ENCODE assay signal across 34 cellular contexts in genomic region chr17:9766970-9767369, GRCh38. TPM values are rescaled to one million over a fixed set of nuclear protein-coding genes. Genes with fewer than 3 reads are reported as not detected.
"Had no signal": no experiment of that assay in that cellular context is flagged by ENCODE, and none has a peak within 500 bp of the region (broad histone marks: within the 10 kb centered on the region; RNA-seq: fewer than 3 reads in every experiment).

No MANE protein-coding gene starts in this region.

- H3K36me3 Mint-ChIP-seq: memory B cell; mesothelial cell of epicardium; naive B cell; natural killer cell treated with Interleukin-12 subunit alpha and Interleukin-12 subunit beta and Interleukin-15 and Interleukin-18, amount 100 ng/mL, for 72 hours; neural progenitor cell; stimulated activated effector memory CD8-positive, alpha-beta T cell treated with anti-CD3 and anti-CD28 coated beads, Interleukin-12 subunit alpha, Interleukin-12 subunit beta, amount 100 ng/mL, for 72 hours; type B pancreatic cell had no signal

- H3K4me3 Mint-ChIP-seq: memory B cell; mesothelial cell of epicardium; naive B cell; natural killer cell treated with Interleukin-12 subunit alpha and Interleukin-12 subunit beta and Interleukin-15 and Interleukin-18, amount 100 ng/mL, for 72 hours; neural progenitor cell; stimulated activated effector memory CD8-positive, alpha-beta T cell treated with anti-CD3 and anti-CD28 coated beads, Interleukin-12 subunit alpha, Interleukin-12 subunit beta, amount 100 ng/mL, for 72 hours; type B pancreatic cell had no signal

- H3K9me3 ChIP-seq: colonic mucosa, esophagus muscularis mucosa, mucosa of descending colon, psoas muscle, right lobe of liver, testis, tibial artery had no signal

- H3K36me3 ChIP-seq: colonic mucosa, esophagus muscularis mucosa, neural progenitor cell, right lobe of liver, tibial artery had no signal

- H3K27ac ChIP-seq: colonic mucosa, esophagus muscularis mucosa, hepatocyte, neural progenitor cell, psoas muscle, right lobe of liver, testis, tibial artery had no signal

- H3K4me1 Mint-ChIP-seq: memory B cell, mesothelial cell of epicardium, naive B cell, neural progenitor cell had no signal

- H3K4me3 ChIP-seq: colonic mucosa, esophagus muscularis mucosa, hepatocyte, lung, mucosa of descending colon, neural progenitor cell, psoas muscle, right lobe of liver, testis, tibial artery had no signal

- H3K27me3 ChIP-seq: colonic mucosa, neural progenitor cell, right lobe of liver, testis had no signal

- H3K4me2 ChIP-seq: hepatocyte, neural progenitor cell had no signal

- H3K9me3 Mint-ChIP-seq: memory B cell; mesothelial cell of epicardium; natural killer cell treated with Interleukin-12 subunit alpha and Interleukin-12 subunit beta and Interleukin-15 and Interleukin-18, amount 100 ng/mL, for 72 hours; neural progenitor cell; stimulated activated effector memory CD8-positive, alpha-beta T cell treated with anti-CD3 and anti-CD28 coated beads, Interleukin-12 subunit alpha, Interleukin-12 subunit beta, amount 100 ng/mL, for 72 hours; type B pancreatic cell had no signal

- DNase-seq: central memory CD4-positive, alpha-beta T cell; colonic mucosa; dermis blood vessel endothelial cell; effector memory CD4-positive, alpha-beta T cell; foreskin melanocyte; left colon; mucosa of descending colon; naive B cell; right lobe of liver; stimulated activated CD4-positive, alpha-beta T cell treated with anti-CD3 and anti-CD28 coated beads, Interleukin-2, amount 100 ng/mL, for 24 hours; stimulated activated CD4-positive, alpha-beta T cell treated with anti-CD3 and anti-CD28 coated beads, Interleukin-4, amount 100 ng/mL, for 24 hours; stimulated activated naive CD8-positive, alpha-beta T cell treated with anti-CD3 and anti-CD28 coated beads, Interleukin-15, Interleukin-2, amounts not matched to agents 100 U/mL and 50 U/mL, for 24 hours; substantia nigra; testis; tibial artery had no signal

- H3K27ac Mint-ChIP-seq: memory B cell; mesothelial cell of epicardium; naive B cell; natural killer cell treated with Interleukin-12 subunit alpha and Interleukin-12 subunit beta and Interleukin-15 and Interleukin-18, amount 100 ng/mL, for 72 hours; neural progenitor cell; stimulated activated effector memory CD8-positive, alpha-beta T cell treated with anti-CD3 and anti-CD28 coated beads, Interleukin-12 subunit alpha, Interleukin-12 subunit beta, amount 100 ng/mL, for 72 hours; type B pancreatic cell had no signal

- ATAC-seq: left colon; mucosa of descending colon; natural killer cell treated with Interleukin-12 subunit alpha and Interleukin-12 subunit beta and Interleukin-15 and Interleukin-18, amount 100 ng/mL, for 72 hours; right lobe of liver; stimulated activated effector memory CD8-positive, alpha-beta T cell treated with anti-CD3 and anti-CD28 coated beads, Interleukin-12 subunit alpha, Interleukin-12 subunit beta, amount 100 ng/mL, for 72 hours; stimulated activated naive CD8-positive, alpha-beta T cell treated with anti-CD3 and anti-CD28 coated beads, Interleukin-15, Interleukin-2, amounts not matched to agents 100 U/mL and 50 U/mL, for 24 hours had no signal

- H3K4me1 ChIP-seq: colonic mucosa, esophagus muscularis mucosa, neural progenitor cell, psoas muscle, right lobe of liver, testis, tibial artery had no signal

- H3K9ac ChIP-seq: neural progenitor cell had no signal

RNA-seq across cellular contexts. Expression of gene DHRS7C, which starts 24.4 kb away (rescaled TPM):
- total RNA-seq: cerebellum; dermis blood vessel endothelial cell; endothelial cell of umbilical vein; epithelial cell of proximal tubule; esophagus muscularis mucosa; fibroblast of lung; hepatocyte; kidney epithelial cell; lung; mesothelial cell of epicardium; natural killer cell treated with Interleukin-12 subunit alpha and Interleukin-12 subunit beta and Interleukin-15 and Interleukin-18, amount 100 ng/mL, for 72 hours; osteocyte; renal cortical epithelial cell; right lobe of liver had no signal
- polyA plus RNA-seq: endothelial cell of umbilical vein, fibroblast of lung, lung had no signal

RNA-seq across cellular contexts. Expression of gene GSG1L2, which starts 54.9 kb away (rescaled TPM):
- total RNA-seq: cerebellum; colonic mucosa; dermis blood vessel endothelial cell; endothelial cell of umbilical vein; epithelial cell of proximal tubule; esophagus muscularis mucosa; fibroblast of lung; hepatocyte; kidney epithelial cell; left colon; liver; lung; mesothelial cell of epicardium; mucosa of descending colon; natural killer cell treated with Interleukin-12 subunit alpha and Interleukin-12 subunit beta and Interleukin-15 and Interleukin-18, amount 100 ng/mL, for 72 hours; osteocyte; psoas muscle; renal cortical epithelial cell; right lobe of liver; urinary bladder had no signal
- polyA plus RNA-seq: endothelial cell of umbilical vein, fibroblast of lung, hepatocyte, liver, lung, psoas muscle, urinary bladder had no signal

RNA-seq across cellular contexts. Expression of gene GLP2R, which starts 58.8 kb away (rescaled TPM):
- total RNA-seq: endothelial cell of umbilical vein; fibroblast of lung; natural killer cell treated with Interleukin-12 subunit alpha and Interleukin-12 subunit beta and Interleukin-15 and Interleukin-18, amount 100 ng/mL, for 72 hours had no signal
- polyA plus RNA-seq: endothelial cell of umbilical vein, fibroblast of lung had no signal
